Comparison of ENCODE assay signal across 1 cellular context in the genomic region with DNA sequence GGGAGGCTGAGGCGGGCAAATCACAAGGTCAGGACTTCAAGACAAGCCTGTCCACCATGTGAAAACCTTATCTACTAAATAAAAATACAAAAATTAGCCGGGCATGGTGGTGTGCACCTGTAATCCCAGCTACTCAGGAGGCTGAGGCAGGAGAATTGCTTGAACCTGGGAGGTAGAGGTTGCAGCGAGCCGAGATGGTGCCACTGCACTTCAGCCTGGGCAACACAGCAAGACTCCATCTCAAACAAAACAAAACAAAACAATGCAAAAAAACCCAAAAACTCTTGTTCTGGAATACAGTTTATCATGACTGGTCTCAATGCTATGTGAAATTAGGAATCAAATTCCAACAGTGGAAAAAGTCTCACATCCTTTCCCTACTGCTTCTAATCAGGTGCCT.
TF ChIP-seq lines count a peak whose summit lies in the region.

No MANE protein-coding gene starts in this region.

TF ChIP-seq in HepG2, 621 proteins besides CTCF, POLR2A, EP300 and RAD21:
- TF ChIP-seq ZNF121 (CRISPR knock-in tag; IDR thresholded peaks at IDR 0.05) (peak; percentile 84), SP2 (CRISPR knock-in tag; IDR thresholded peaks at IDR 0.05) (0 out of 2 replicates have a peak, but pooled peaks have one; percentile 17)
TF ChIP-seq in HepG2: peak in this region for 2; not testable (repeated sequence) for 619.
